Comparison of ENCODE assay signal across 8 cellular contexts in the genomic region with DNA sequence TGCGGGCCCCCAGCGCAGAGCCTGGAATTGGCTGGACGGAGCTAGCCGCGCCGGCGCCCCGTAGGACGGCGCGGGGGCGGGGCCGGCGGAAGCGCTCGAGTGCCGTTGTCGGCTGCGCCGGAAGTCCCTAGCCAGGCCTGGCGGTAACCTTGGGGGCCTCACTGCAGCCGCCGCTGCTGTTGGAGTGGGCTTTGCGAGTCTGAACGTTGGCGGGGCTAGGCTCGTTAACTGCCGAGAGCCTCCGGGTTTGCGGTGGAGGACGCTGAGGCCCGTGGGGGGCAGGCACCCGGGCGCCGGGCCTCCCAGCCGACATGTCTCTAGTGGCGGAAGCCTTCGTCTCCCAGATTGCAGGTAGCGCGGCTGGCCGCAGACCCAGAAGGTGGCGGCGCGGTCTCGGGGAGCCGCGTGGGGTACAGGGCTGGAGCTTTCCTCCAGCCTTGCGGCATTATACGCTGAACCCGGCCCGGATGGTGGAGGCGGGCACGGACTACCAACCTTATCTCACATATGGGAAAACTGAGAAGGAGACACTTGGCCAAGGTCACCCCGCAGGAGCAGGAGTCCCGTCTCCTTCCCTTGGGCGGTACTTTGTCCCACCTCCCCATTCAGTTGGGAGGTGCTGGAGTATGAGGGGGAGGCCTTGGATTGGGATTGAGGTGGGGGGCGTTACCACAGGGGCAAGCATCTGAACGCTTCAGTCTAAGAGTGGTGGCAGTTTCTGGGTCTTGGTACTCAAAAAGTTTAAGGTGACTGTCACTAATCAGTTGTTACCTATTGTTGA. TPM values are rescaled to one million over a fixed set of nuclear protein-coding genes. Genes with fewer than 3 reads are reported as not detected.
DNase-seq lines count a peak whose midpoint lies in the region; ATAC-seq, FAIRE-seq and TF ChIP-seq lines count a peak whose summit lies in the region.

A gene (plus strand): TSS at position 124 of the 781 bp plus-strand sequence. CDS start 188 bp downstream, at position 312.

- H3K27me3 ChIP-seq in HUES6 (ENCODE audit: control insufficient read depth, insufficient read depth, low read length) (peaks cover 8% of the 10 kb centered on the region; the same call in 1 of the 2 replicates), OCI-LY3 (ENCODE audit: low read depth, low read length) (no peaks in the 10 kb centered on the region)

- peak within 1 kb of the TSS; percentile 68 for H3K4me2 ChIP-seq in OCI-LY3 (ENCODE audit: low read length)

- no peak for TF ChIP-seq CTCF in D721Med (IDR thresholded peaks at IDR 0.05; ENCODE audit: insufficient read depth, missing control alignments)
- peak; percentile 7; the same call in 1 of the 2 replicates for TF ChIP-seq CTCF in OCI-LY3 (IDR thresholded peaks at IDR 0.05; ENCODE audit: low read depth, low read length)
- no peak for TF ChIP-seq CTCF in mucosa of descending colon (IDR thresholded peaks at IDR 0.05)

- H4K20me1 ChIP-seq in OCI-LY3 (ENCODE audit: insufficient read depth, low read length) = peaks cover 6% of the 10 kb centered on the region; the same call in 1 of the 2 replicates

- intact Hi-C loops in mucosa of descending colon (cut with DNase I, micrococcal nuclease) = no loop called here

- peak within 1 kb of the TSS; percentile 94 for H3K9ac ChIP-seq in HUES6 (ENCODE audit: low read length)
- peak within 1 kb of the TSS; percentile 89 for H3K9ac ChIP-seq in OCI-LY3 (ENCODE audit: low read length)

- H2AFZ ChIP-seq in OCI-LY3 (ENCODE audit: low read depth, low read length) = peak within 1 kb of the TSS; percentile 73

- H3K9me3 ChIP-seq in HUES6 (ENCODE audit: control insufficient read depth, insufficient read depth, low read depth, low read length) (no peaks in the 10 kb centered on the region), OCI-LY3 (ENCODE audit: insufficient read depth, low read length) (no peaks in the 10 kb centered on the region), mucosa of descending colon (no peaks in the 10 kb centered on the region)

- H3K79me2 ChIP-seq in OCI-LY3 (ENCODE audit: low read length) = peaks cover 45% of the 10 kb centered on the region

- ATAC-seq in GM21390 (IDR thresholded peaks at IDR 0.05; ENCODE audit: unreplicated experiment) = peak; percentile 97
- ATAC-seq in mucosa of descending colon = peak; percentile 99

- no peaks in the 10 kb centered on the region for H3K36me3 ChIP-seq in HUES6 (ENCODE audit: control insufficient read depth, insufficient read depth, low read length)
- H3K36me3 ChIP-seq in OCI-LY3 (replicated peaks; ENCODE audit: low read depth, low read length) = peaks cover 4% of the 10 kb centered on the region
- H3K36me3 ChIP-seq in mucosa of descending colon (ENCODE audit: low read depth) = no peaks in the 10 kb centered on the region

- peak within 1 kb of the TSS; percentile 85 for H3K4me3 ChIP-seq in HUES6 (ENCODE audit: low read depth, low read length)
- H3K4me3 ChIP-seq in OCI-LY3 (ENCODE audit: low read length) = peak within 1 kb of the TSS; percentile 97
- peak within 1 kb of the TSS; percentile 57 for H3K4me3 ChIP-seq in mucosa of descending colon

- H3K4me1 ChIP-seq in HUES6 (ENCODE audit: control insufficient read depth, insufficient read depth, low read length) (peaks cover 9% of the 10 kb centered on the region), OCI-LY3 (ENCODE audit: low read length) (peaks cover 10% of the 10 kb centered on the region), mucosa of descending colon (ENCODE audit: low read depth) (peaks cover 14% of the 10 kb centered on the region)

- H3K27ac ChIP-seq in HUES6 (ENCODE audit: low read depth, low read length) (peak within 1 kb of the TSS; percentile 91), OCI-LY3 (ENCODE audit: low read length) (peak within 1 kb of the TSS; percentile 56)

- FAIRE-seq in D721Med (lab: Jason Lieb, UNC) = no peak

- DNase-seq in D721Med (ENCODE audit: insufficient read length, low spot score) = peak; percentile 44
- peak; percentile 88 for DNase-seq in activated CD8-positive, alpha-beta memory T cell treated with anti-CD3 and anti-CD28 coated beads, Interleukin-2, amount 50 U/mL, for 48 hours
- DNase-seq in epidermal melanocyte (ENCODE audit: insufficient read length, low spot score) = peak; percentile 63
- peak; percentile 83 to 89 (median 85) for DNase-seq in mucosa of descending colon
- DNase-seq in stimulated activated CD8-positive, alpha-beta memory T cell treated with anti-CD3 and anti-CD28 coated beads, Interleukin-4, amount 100 ng/mL, for 4 hours (ENCODE audit: low read depth in 2 of 2, low spot score in 1 of 2) = peak; percentile 19 to 53

RNA-seq across cellular contexts. Expression of the gene that starts here (rescaled TPM):
- 10 to 100 TPM; 27.5 to 29.9 (median 29.8) TPM for total RNA-seq in mucosa of descending colon

Comparison
In these comparisons a context has a peak if more than half of its experiments do, and no peak if none do; other contexts are left out.
1. Peak in every context shown above with its lines: DNase-seq, ATAC-seq, H3K4me3 ChIP-seq and H3K27ac ChIP-seq.
2. DNase-seq: peak in every context shown above with its lines; median percentile 88 in activated CD8-positive, alpha-beta memory T cell treated with anti-CD3 and anti-CD28 coated beads, Interleukin-2, amount 50 U/mL, for 48 hours; 85 in mucosa of descending colon; 63 in epidermal melanocyte; 44 in D721Med; 36 in stimulated activated CD8-positive, alpha-beta memory T cell treated with anti-CD3 and anti-CD28 coated beads, Interleukin-4, amount 100 ng/mL, for 4 hours.